20 cellular contexts compared by ENCODE assay signal in genomic region chr10:6349846-6350245, GRCh38.
A peak's percentile ranks its signal among the peaks of the same experiment; 100 is the strongest.
DNase-seq lines count a peak whose midpoint lies in the region; ATAC-seq and TF ChIP-seq lines count a peak whose summit lies in the region.
"Had no signal": no experiment of that assay in that cellular context is flagged by ENCODE, and none has a peak within 500 bp of the region (broad histone marks: within the 10 kb centered on the region; RNA-seq: fewer than 3 reads in every experiment).

No MANE protein-coding gene starts in this region.

- POLR2A ChIA-PET in OCI-LY7 (lab: Charles Lee): interaction anchor here (0.7 to 6.8 kb wide), 9 partner anchors 16 to 249 kb away, joined by 3 to 83 read pairs (median 13); partner anchors contain the start of gene PFKFB3

- no peak for DNase-seq in stimulated activated naive CD8-positive, alpha-beta T cell treated with anti-CD3 and anti-CD28 coated beads, Interleukin-15, Interleukin-2, amounts not matched to agents 100 U/mL and 50 U/mL, for 24 hours
- DNase-seq in OCI-LY7 (ENCODE audit: low spot score) (no peak), lower lobe of right lung (no peak)
- no peak for DNase-seq in central memory CD8-positive, alpha-beta T cell (ENCODE audit: low spot score in 2 of 2)
- DNase-seq: cortex of kidney, head of caudate nucleus, NCI-H1105 treated with DMSO at 0.1 percent for 48 hours, NCI-H2081 treated with DMSO at 0.1 percent for 48 hours, NCI-H446 treated with DMSO at 0.1 percent for 48 hours, SK-N-SH, trophoblast cell had no signal

- peak overlapping the region; percentile 83; the same call in 1 of the 2 replicates for H2AFZ ChIP-seq in OCI-LY7 (ENCODE audit: low read length)
- H2AFZ ChIP-seq: neural progenitor cell had no signal

- H3K4me3 ChIP-seq in OCI-LY7 (ENCODE audit: low read depth, low read length, poor library complexity, severe bottlenecking) (peak overlapping the region; percentile 0), lower lobe of right lung (no peak overlapping the region)
- H3K4me3 ChIP-seq: breast epithelium, neural progenitor cell, prostate gland had no signal

- peaks cover 12% of the 10 kb centered on the region for H3K9me3 Mint-ChIP-seq in stimulated activated naive CD8-positive, alpha-beta T cell treated with anti-CD3 and anti-CD28 coated beads, Interleukin-15, Interleukin-2, amounts not matched to agents 100 ng/mL and 50 ng/mL, for 24 hours
- H3K9me3 Mint-ChIP-seq in central memory CD8-positive, alpha-beta T cell: no peaks in the 10 kb centered on the region

- H3K79me2 ChIP-seq in OCI-LY7 (ENCODE audit: insufficient read depth, low read depth, low read length): no peaks in the 10 kb centered on the region

- no peaks in the 10 kb centered on the region for H3K9me2 ChIP-seq in OCI-LY7 (ENCODE audit: insufficient read depth, low read length)
- H3K9me2 ChIP-seq: SK-N-SH had no signal

- H3K4me3 Mint-ChIP-seq in stimulated activated naive CD8-positive, alpha-beta T cell treated with anti-CD3 and anti-CD28 coated beads, Interleukin-15, Interleukin-2, amounts not matched to agents 100 ng/mL and 50 ng/mL, for 24 hours: no peak overlapping the region
- no peak overlapping the region for H3K4me3 Mint-ChIP-seq in central memory CD8-positive, alpha-beta T cell
- H3K4me3 Mint-ChIP-seq: mesothelial cell of epicardium, neural progenitor cell had no signal

- H3K27me3 Mint-ChIP-seq in stimulated activated naive CD8-positive, alpha-beta T cell treated with anti-CD3 and anti-CD28 coated beads, Interleukin-15, Interleukin-2, amounts not matched to agents 100 ng/mL and 50 ng/mL, for 24 hours: no peaks in the 10 kb centered on the region
- no peaks in the 10 kb centered on the region for H3K27me3 Mint-ChIP-seq in central memory CD8-positive, alpha-beta T cell

- H3K27ac Mint-ChIP-seq in stimulated activated naive CD8-positive, alpha-beta T cell treated with anti-CD3 and anti-CD28 coated beads, Interleukin-15, Interleukin-2, amounts not matched to agents 100 ng/mL and 50 ng/mL, for 24 hours: peak overlapping the region; percentile 79
- peak overlapping the region; percentile 88 for H3K27ac Mint-ChIP-seq in central memory CD8-positive, alpha-beta T cell (ENCODE audit: low read depth)
- H3K27ac Mint-ChIP-seq: mesothelial cell of epicardium, neural progenitor cell had no signal

- H3K36me3 ChIP-seq in OCI-LY7 (ENCODE audit: insufficient read depth, low read length): peaks cover 3% of the 10 kb centered on the region; the same call in 1 of the 2 replicates
- H3K36me3 ChIP-seq in lower lobe of right lung: no peaks in the 10 kb centered on the region
- H3K36me3 ChIP-seq: breast epithelium, neural progenitor cell, prostate gland had no signal

- peaks cover 60% of the 10 kb centered on the region for H3K4me1 Mint-ChIP-seq in stimulated activated naive CD8-positive, alpha-beta T cell treated with anti-CD3 and anti-CD28 coated beads, Interleukin-15, Interleukin-2, amounts not matched to agents 100 ng/mL and 50 ng/mL, for 24 hours (ENCODE audit: low read depth)
- H3K4me1 Mint-ChIP-seq in central memory CD8-positive, alpha-beta T cell: peaks cover 35% of the 10 kb centered on the region

- peaks cover 5% of the 10 kb centered on the region for H3K36me3 Mint-ChIP-seq in stimulated activated naive CD8-positive, alpha-beta T cell treated with anti-CD3 and anti-CD28 coated beads, Interleukin-15, Interleukin-2, amounts not matched to agents 100 ng/mL and 50 ng/mL, for 24 hours (ENCODE audit: low read depth)
- peaks cover 8% of the 10 kb centered on the region for H3K36me3 Mint-ChIP-seq in central memory CD8-positive, alpha-beta T cell (ENCODE audit: insufficient read depth)
- H3K36me3 Mint-ChIP-seq: mesothelial cell of epicardium, neural progenitor cell had no signal

- H3K4me1 ChIP-seq in OCI-LY7 (ENCODE audit: insufficient read depth, low read length, poor library complexity, severe bottlenecking) (peaks cover 67% of the 10 kb centered on the region), lower lobe of right lung (peaks cover 27% of the 10 kb centered on the region)
- H3K4me1 ChIP-seq: breast epithelium, neural progenitor cell, prostate gland had no signal

- intact Hi-C loops in OCI-LY7 (cut with micrococcal nuclease; ENCODE audit: unreplicated experiment) (loop anchor here (10.0 kb wide), 1 partner anchor 695 kb away; no protein-coding TSS in a partner anchor), lower lobe of right lung (cut with DNase I) (no loop called here)

- TF ChIP-seq CTCF in OCI-LY7 (conservative IDR thresholded peaks at IDR 0.05; ENCODE audit: low read length) (no peak), lower lobe of right lung (IDR thresholded peaks at IDR 0.05) (no peak)

- no TSS peak for BruUV-seq in OCI-LY7 (replicated peaks; lab: Mats Ljungman, UMichigan)

- no peak for ATAC-seq in stimulated activated naive CD8-positive, alpha-beta T cell treated with anti-CD3 and anti-CD28 coated beads, Interleukin-15, Interleukin-2, amounts not matched to agents 100 U/mL and 50 U/mL, for 24 hours
- no peak for ATAC-seq in central memory CD8-positive, alpha-beta T cell (replicated peaks; ENCODE audit: extremely low read depth, poor library complexity, severe bottlenecking)
- ATAC-seq in HG03095 (IDR thresholded peaks at IDR 0.05; ENCODE audit: unreplicated experiment): no peak
- ATAC-seq in lower lobe of right lung: no peak
- ATAC-seq in GM19397 (IDR thresholded peaks at IDR 0.05; ENCODE audit: unreplicated experiment): no peak
- ATAC-seq in HG02588 (IDR thresholded peaks at IDR 0.05; ENCODE audit: unreplicated experiment): no peak
- ATAC-seq: left lobe of liver had no signal

- CTCF ChIA-PET in OCI-LY7 (lab: Charles Lee; ENCODE audit: unreplicated experiment): interaction anchor here (0.6 kb wide), 2 partner anchors 46 to 781 kb away, joined by 3 read pairs; no protein-coding TSS in a partner anchor

- peaks cover 22% of the 10 kb centered on the region for H3K9me3 ChIP-seq in OCI-LY7 (ENCODE audit: low read length)
- H3K9me3 ChIP-seq in lower lobe of right lung: no peaks in the 10 kb centered on the region
- H3K9me3 ChIP-seq: breast epithelium, prostate gland, SK-N-SH had no signal

- no peaks in the 10 kb centered on the region for H4K20me1 ChIP-seq in OCI-LY7 (ENCODE audit: insufficient read depth, low read length)

- H3K27ac ChIP-seq in OCI-LY7 (ENCODE audit: low read depth, low read length, poor library complexity, severe bottlenecking) (peak overlapping the region; percentile 97), lower lobe of right lung (no peak overlapping the region)
- H3K27ac ChIP-seq: breast epithelium, neural progenitor cell, prostate gland had no signal

- H3K4me2 ChIP-seq in OCI-LY7 (ENCODE audit: low read length): peak overlapping the region; percentile 71
- H3K4me2 ChIP-seq: neural progenitor cell, SK-N-SH had no signal

- H3K27me3 ChIP-seq in lower lobe of right lung (ENCODE audit: low read depth): no peaks in the 10 kb centered on the region
- H3K27me3 ChIP-seq: breast epithelium, neural progenitor cell had no signal
